Comparison of ENCODE assay signal across 14 cellular contexts in genomic region chr1:29827237-29827750, GRCh38.
DNase-seq lines count a peak whose midpoint lies in the region; ATAC-seq and TF ChIP-seq lines count a peak whose summit lies in the region.
"Had no signal": no experiment of that assay in that cellular context is flagged by ENCODE, and none has a peak within 500 bp of the region (broad histone marks: within the 10 kb centered on the region; RNA-seq: fewer than 3 reads in every experiment).

No MANE protein-coding gene starts in this region.

- H3K4me2 ChIP-seq in BLaER1 treated with 17β-estradiol and CSF1 and Interleukin-3, amounts not matched to agents 10 nM and 100 nM = peak overlapping the region in 10 of 11 experiments; percentile 13 to 86 (median 78); a peak in 16 of 22 replicates

- DNase-seq in coronary artery (ENCODE audit: low spot score) = peak; percentile 55
- peak; percentile 26 for DNase-seq in islet precursor cell
- DNase-seq in stomach = peak; percentile 17
- no peak for DNase-seq in T-helper 17 cell
- DNase-seq: ACHN; BE2C; CD4-positive, alpha-beta memory T cell; DMS79 treated with DMSO at 0.1 percent for 48 hours; GF-D8 had no signal

- TF ChIP-seq POLR2A in stomach (IDR thresholded peaks at IDR 0.05) (no peak), GM18505 (IDR thresholded peaks at IDR 0.05; ENCODE audit: borderline replicate concordance, extremely low read depth, insufficient read depth, insufficient read length) (no peak)

- intact Hi-C loops in stomach (cut with DNase I; ENCODE audit: low total_unique reads) = no loop called here

- H4K20me1 ChIP-seq in BLaER1 treated with 17β-estradiol and CSF1 and Interleukin-3, amounts not matched to agents 10 nM and 100 nM = no peaks in the 10 kb centered on the region; a peak in 1 of 22 replicates

- H3K36me3 ChIP-seq in BLaER1 treated with 17β-estradiol and CSF1 and Interleukin-3, amounts not matched to agents 10 nM and 100 nM = no peaks in the 10 kb centered on the region
- H3K36me3 ChIP-seq in stomach = no peaks in the 10 kb centered on the region
- H3K36me3 ChIP-seq: BE2C, HAP-1 had no signal

- no peak for TF ChIP-seq CTCF in coronary artery (IDR thresholded peaks at IDR 0.05)
- TF ChIP-seq CTCF in stomach (IDR thresholded peaks at IDR 0.05) = no peak

- no peak overlapping the region for H3K4me3 ChIP-seq in BLaER1 treated with 17β-estradiol and CSF1 and Interleukin-3, amounts not matched to agents 10 nM and 100 nM
- H3K4me3 ChIP-seq in coronary artery = no peak overlapping the region
- no peak overlapping the region for H3K4me3 ChIP-seq in stomach
- H3K4me3 ChIP-seq: HAP-1 had no signal

- ATAC-seq in T-helper 17 cell (no peak), GM21825 (IDR thresholded peaks at IDR 0.05; ENCODE audit: unreplicated experiment) (no peak), GM18505 (IDR thresholded peaks at IDR 0.05; ENCODE audit: unreplicated experiment) (no peak)

- peaks cover 8 to 84% (median 78%) of the 10 kb centered on the region in 10 experiments; a peak in 19 of 20 replicates for H3K4me1 ChIP-seq in BLaER1 treated with 17β-estradiol and CSF1 and Interleukin-3, amounts not matched to agents 10 nM and 100 nM
- H3K4me1 ChIP-seq in stomach = no peaks in the 10 kb centered on the region
- H3K4me1 ChIP-seq: BE2C, HAP-1 had no signal

- H3K4me3 Mint-ChIP-seq in T-helper 17 cell = no peak overlapping the region
- H3K4me3 Mint-ChIP-seq: CD14-positive monocyte; CD4-positive, alpha-beta memory T cell had no signal

- no peaks in the 10 kb centered on the region for H3K9me3 ChIP-seq in BLaER1 treated with 17β-estradiol and CSF1 and Interleukin-3, amounts not matched to agents 10 nM and 100 nM (replicated peaks in 1 of 11)
- no peaks in the 10 kb centered on the region for H3K9me3 ChIP-seq in stomach
- no peaks in the 10 kb centered on the region for H3K9me3 ChIP-seq in T-helper 17 cell (ENCODE audit: control insufficient read depth, low read length, poor library complexity, severe bottlenecking)
- H3K9me3 ChIP-seq: BE2C, HAP-1 had no signal

- H3K27ac ChIP-seq in BLaER1 treated with 17β-estradiol and CSF1 and Interleukin-3, amounts not matched to agents 10 nM and 100 nM = no peak overlapping the region
- H3K27ac ChIP-seq in coronary artery (no peak overlapping the region), stomach (no peak overlapping the region)

- peaks cover 0 to 34% (median 0%) of the 10 kb centered on the region in 11 experiments; a peak in 5 of 22 replicates for H3K27me3 ChIP-seq in BLaER1 treated with 17β-estradiol and CSF1 and Interleukin-3, amounts not matched to agents 10 nM and 100 nM
- H3K27me3 ChIP-seq in stomach = peaks cover 0 to 63% (median 14%) of the 10 kb centered on the region in 3 donors
- H3K27me3 ChIP-seq: BE2C had no signal

- H3K9ac ChIP-seq in BLaER1 treated with 17β-estradiol and CSF1 and Interleukin-3, amounts not matched to agents 10 nM and 100 nM = no peak overlapping the region

- peaks cover 24% of the 10 kb centered on the region for H3K27me3 Mint-ChIP-seq in T-helper 17 cell

- no peaks in the 10 kb centered on the region for H3K4me1 Mint-ChIP-seq in T-helper 17 cell
- H3K4me1 Mint-ChIP-seq: CD14-positive monocyte; CD4-positive, alpha-beta memory T cell had no signal

- H3K27ac Mint-ChIP-seq in T-helper 17 cell = no peak overlapping the region
- H3K27ac Mint-ChIP-seq: CD14-positive monocyte; CD4-positive, alpha-beta memory T cell had no signal

- H3K36me3 Mint-ChIP-seq in T-helper 17 cell (ENCODE audit: low read depth) = no peaks in the 10 kb centered on the region
- H3K36me3 Mint-ChIP-seq: CD14-positive monocyte; CD4-positive, alpha-beta memory T cell had no signal

- 61 to 72% (median 68%) methylated on average over 12 of the region's 12 CpGs for WGBS in stomach, 5 donors

- TF ChIP-seq EP300 in stomach (IDR thresholded peaks at IDR 0.05) = no peak

Comparison
In these comparisons a context has a peak if more than half of its experiments do, and no peak if none do; other contexts are left out.
1. DNase-seq: peak in coronary artery (single experiment), islet precursor cell (single experiment) and stomach (single experiment); none in T-helper 17 cell (0 of 3).